Comparison of ENCODE assay signal across 23 cellular contexts in the genomic region with DNA sequence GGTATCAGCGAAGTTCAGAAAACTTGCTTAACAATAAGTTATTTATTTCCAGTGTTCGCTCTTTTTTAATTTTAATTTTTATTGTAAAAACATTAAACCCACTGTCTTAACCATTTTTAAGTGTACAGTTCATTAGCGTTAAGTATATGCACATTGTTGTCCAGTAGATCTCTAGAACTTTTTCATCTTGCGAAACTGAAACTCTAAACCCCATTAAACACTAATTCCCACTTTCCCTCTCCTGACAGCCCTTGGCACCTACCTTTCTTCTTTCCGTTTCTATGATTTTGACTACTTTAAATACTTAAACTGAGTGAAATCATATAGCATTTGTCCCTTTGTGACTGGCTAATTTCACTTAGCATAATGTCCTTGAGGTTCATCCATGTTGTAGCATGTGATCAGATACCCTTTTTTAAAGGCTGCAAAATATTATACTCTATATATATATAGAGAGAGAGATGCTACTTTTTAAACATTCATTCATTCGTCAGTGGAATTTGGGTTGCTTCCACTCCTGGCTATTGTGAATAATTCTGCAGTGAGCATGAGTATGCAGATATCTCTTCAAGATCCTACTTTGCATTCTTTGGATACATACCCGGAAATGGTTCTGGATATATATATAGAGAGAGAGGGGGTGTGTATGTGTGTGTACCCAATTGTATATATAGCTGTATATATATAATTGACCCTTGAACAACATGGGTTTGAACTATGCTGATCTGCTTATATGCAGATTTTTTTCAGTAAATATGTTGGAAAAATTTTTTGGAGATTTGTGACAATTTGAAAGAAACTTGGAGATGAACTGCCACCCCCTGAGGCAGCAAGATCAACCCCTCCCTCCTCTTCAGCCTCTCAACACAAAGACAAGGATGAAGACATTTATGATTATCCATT.
"Had no signal": no experiment of that assay in that cellular context is flagged by ENCODE, and none has a peak within 500 bp of the region (broad histone marks: within the 10 kb centered on the region; RNA-seq: fewer than 3 reads in every experiment).

No MANE protein-coding gene starts in this region.

- H3K4me1 ChIP-seq: psoas muscle, sigmoid colon, testis had no signal

- H3K36me3 Mint-ChIP-seq: stimulated activated effector memory CD8-positive, alpha-beta T cell treated with anti-CD3 and anti-CD28 coated beads, Interleukin-12 subunit alpha, Interleukin-12 subunit beta, amount 100 ng/mL, for 72 hours had no signal

- H3K4me1 Mint-ChIP-seq: nephron had no signal

- H3K27me3 Mint-ChIP-seq: type B pancreatic cell had no signal

- H3K27ac Mint-ChIP-seq: naive thymus-derived CD4-positive, alpha-beta T cell; stimulated activated effector memory CD8-positive, alpha-beta T cell treated with anti-CD3 and anti-CD28 coated beads, Interleukin-12 subunit alpha, Interleukin-12 subunit beta, amount 100 ng/mL, for 72 hours; type B pancreatic cell had no signal

- H3K4me3 Mint-ChIP-seq: naive thymus-derived CD4-positive, alpha-beta T cell; nephron; stimulated activated effector memory CD8-positive, alpha-beta T cell treated with anti-CD3 and anti-CD28 coated beads, Interleukin-12 subunit alpha, Interleukin-12 subunit beta, amount 100 ng/mL, for 72 hours; type B pancreatic cell had no signal

- ATAC-seq: esophagus mucosa; naive thymus-derived CD4-positive, alpha-beta T cell; psoas muscle; right cardiac atrium; stimulated activated effector memory CD8-positive, alpha-beta T cell treated with anti-CD3 and anti-CD28 coated beads, Interleukin-12 subunit alpha, Interleukin-12 subunit beta, amount 100 ng/mL, for 72 hours had no signal

- H3K27ac ChIP-seq: epithelial cell of prostate, ovary, psoas muscle, sigmoid colon, stomach, testis, tibial artery had no signal

- H3K36me3 ChIP-seq: ovary, sigmoid colon, stomach, tibial artery had no signal

- DNase-seq: dorsolateral prefrontal cortex; effector CD4-positive, alpha-beta T cell; mesendoderm; midbrain; naive thymus-derived CD4-positive, alpha-beta T cell; nucleus accumbens; ovary; posterior cingulate gyrus; psoas muscle; right cardiac atrium; sigmoid colon; stimulated activated CD4-positive, alpha-beta T cell treated with anti-CD3 and anti-CD28 coated beads, Interleukin-2, amount 100 ng/mL, for 24 hours; stimulated activated CD4-positive, alpha-beta T cell treated with anti-CD3 and anti-CD28 coated beads, Interleukin-4, amount 100 ng/mL, for 24 hours; stimulated activated naive CD4-positive, alpha-beta T cell treated with Interleukin-2 at 50 U/mL for 16 hours; stomach; testis; tibial artery had no signal

- H3K9me3 ChIP-seq: ovary, psoas muscle, sigmoid colon, stomach, testis, tibial artery had no signal

- H3K9me3 Mint-ChIP-seq: stimulated activated effector memory CD8-positive, alpha-beta T cell treated with anti-CD3 and anti-CD28 coated beads, Interleukin-12 subunit alpha, Interleukin-12 subunit beta, amount 100 ng/mL, for 72 hours had no signal

- H3K4me3 ChIP-seq: dorsolateral prefrontal cortex, lung, ovary, psoas muscle, sigmoid colon, stomach, testis, tibial artery had no signal
